8 cellular contexts compared by ENCODE assay signal in the genomic region with DNA sequence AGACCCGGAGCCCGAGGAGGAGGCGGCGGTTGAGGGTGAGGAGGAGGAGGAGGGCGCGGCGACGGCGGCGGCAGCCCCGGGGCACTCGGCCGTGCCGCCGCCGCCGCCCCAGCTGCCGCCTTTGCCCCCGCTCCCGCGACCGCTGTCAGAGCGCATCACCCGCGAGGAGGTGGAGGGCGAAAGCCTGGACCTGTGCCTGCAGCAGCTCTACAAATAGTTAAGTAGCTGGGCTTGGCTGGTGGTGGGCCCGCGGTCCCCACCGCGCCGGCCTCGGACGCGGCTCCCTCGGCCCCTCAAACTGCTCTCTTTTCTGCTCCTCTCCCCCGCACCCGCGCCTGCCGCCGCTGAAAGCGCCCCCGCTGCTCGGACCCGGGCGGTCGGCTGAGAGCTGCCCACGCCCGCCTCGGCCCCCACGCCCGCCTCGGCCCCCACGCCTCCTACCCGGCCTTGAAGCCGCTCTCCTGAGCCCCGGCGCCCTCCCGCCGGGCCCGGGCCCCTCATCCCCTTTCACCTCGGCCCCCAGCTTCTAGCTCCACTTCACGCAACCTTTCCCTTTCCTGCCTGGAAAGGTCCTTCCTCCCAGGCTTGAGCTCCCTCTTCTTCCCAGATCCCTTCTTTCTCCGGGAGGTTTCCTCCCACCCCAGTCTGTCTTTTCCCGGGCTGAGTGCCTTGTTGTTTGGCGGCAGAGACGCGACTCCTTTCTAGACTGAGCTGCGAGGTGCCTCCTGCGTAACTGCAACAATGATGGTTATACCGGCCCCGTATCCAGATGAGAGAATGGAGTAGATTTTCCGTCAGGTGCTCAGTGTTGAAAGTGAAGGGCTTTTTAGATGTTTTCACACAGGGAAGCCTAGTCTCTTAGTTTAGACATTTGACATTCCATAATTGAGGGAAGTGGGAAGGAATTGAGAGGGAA. TPM values are rescaled to one million over a fixed set of nuclear protein-coding genes. Genes with fewer than 3 reads are reported as not detected.
DNase-seq lines count a peak whose midpoint lies in the region; ATAC-seq, FAIRE-seq and TF ChIP-seq lines count a peak whose summit lies in the region.

No MANE protein-coding gene starts in this region.

- H3K4me1 ChIP-seq in body of pancreas (peaks cover 21% of the 10 kb centered on the region), small intestine (ENCODE audit: control insufficient read depth in 2 of 2, insufficient read depth in 1 of 2, low read depth in 1 of 2, low read length in 1 of 2) (no peaks in the 10 kb centered on the region)

- H3K9me3 ChIP-seq in body of pancreas (no peaks in the 10 kb centered on the region), small intestine (ENCODE audit: control insufficient read depth, low read depth) (no peaks in the 10 kb centered on the region)

- no peak for ATAC-seq in body of pancreas
- ATAC-seq in GM19351 (IDR thresholded peaks at IDR 0.05; ENCODE audit: unreplicated experiment): no peak

- no peak for FAIRE-seq in small intestine (lab: Jason Lieb, UNC)

- TF ChIP-seq CTCF in body of pancreas (IDR thresholded peaks at IDR 0.05): no peak

- no peaks in the 10 kb centered on the region for H3K36me3 ChIP-seq in body of pancreas (replicated peaks in 1 of 2; ENCODE audit: insufficient read depth in 1 of 2, low read depth in 2 of 2)
- H3K36me3 ChIP-seq in small intestine (ENCODE audit: control insufficient read depth in 2 of 2, insufficient read depth in 2 of 2, low read length in 2 of 2): no peaks in the 10 kb centered on the region

- intact Hi-C loops in body of pancreas (cut with DNase I): no loop called here

- 2 to 3% methylated on average over 39 to 55 of the region's 72 CpGs for WGBS in body of pancreas, 2 donors
- 1 to 2% (median 1%) methylated on average over 40 to 72 of the region's 72 CpGs for WGBS in small intestine, 3 donors

- peak; percentile 23 for DNase-seq in activated T-cell treated with anti-CD3 and anti-CD28 coated beads, Interleukin-2, amount 50 U/mL, for 1 hour
- DNase-seq in activated T-cell treated with anti-CD3 and anti-CD28 coated beads for 4 hours (no peak), NCI-H526 treated with DMSO at 0.1 percent for 48 hours (lab: John Stamatoyannopoulos, UW) (peak; percentile 33), body of pancreas (peak in 3 of 4 donors; percentile 11), islet precursor cell (peak; percentile 59), small intestine (no peak), GF-D8 (lab: John Stamatoyannopoulos, UW) (no peak)

- no peak overlapping the region for H3K27ac ChIP-seq in body of pancreas
- no peak overlapping the region for H3K27ac ChIP-seq in small intestine (ENCODE audit: low read depth in 1 of 2, low read length in 1 of 2)

- H3K4me3 ChIP-seq in body of pancreas (peak overlapping the region; percentile 7 to 49), small intestine (ENCODE audit: low read depth in 1 of 2, low read length in 2 of 2) (peak overlapping the region; percentile 51 to 56)

- H3K27me3 ChIP-seq in body of pancreas: peaks cover 4 to 8% of the 10 kb centered on the region in 2 donors
- H3K27me3 ChIP-seq in small intestine (ENCODE audit: control insufficient read depth in 2 of 2, insufficient read depth in 2 of 2, low read length in 2 of 2): peaks cover 0 to 4% of the 10 kb centered on the region in 2 donors

- TF ChIP-seq POLR2A in body of pancreas (IDR thresholded peaks at IDR 0.05): no peak

RNA-seq across cellular contexts. Expression of gene PPM1E, which starts 0.8 kb away (rescaled TPM):
- total RNA-seq in body of pancreas: under 1 TPM; 0.26 to 0.66 TPM
- polyA plus RNA-seq in small intestine: under 1 TPM; under 0.01 to 0.34 (median 0.22) TPM

Comparison
In these comparisons a context has a peak if more than half of its experiments do, and no peak if none do; other contexts are left out.
1. DNase-seq: peak in activated T-cell treated with anti-CD3 and anti-CD28 coated beads, Interleukin-2, amount 50 U/mL, for 1 hour (single experiment), NCI-H526 treated with DMSO at 0.1 percent for 48 hours (single experiment), body of pancreas (3 of 4) and islet precursor cell (single experiment); none in activated T-cell treated with anti-CD3 and anti-CD28 coated beads for 4 hours (single experiment), small intestine (single experiment) and GF-D8 (single experiment).